25 cellular contexts compared by ENCODE assay signal in genomic region chr6:124002377-124003081, GRCh38.
DNase-seq lines count a peak whose midpoint lies in the region; ATAC-seq and TF ChIP-seq lines count a peak whose summit lies in the region.
"Had no signal": no experiment of that assay in that cellular context is flagged by ENCODE, and none has a peak within 500 bp of the region (broad histone marks: within the 10 kb centered on the region; RNA-seq: fewer than 3 reads in every experiment).

No MANE protein-coding gene starts in this region.

- H3K4me1 ChIP-seq in heart left ventricle, result peaks cover 0 to 10% (median 0%) of the 10 kb centered on the region in 12 donors
- H3K4me1 ChIP-seq: A549, esophagus squamous epithelium, uterus had no signal

- no peak overlapping the region for H3K4me3 Mint-ChIP-seq in Calu3 (ENCODE audit: low read depth, unreplicated experiment)
- H3K4me3 Mint-ChIP-seq: activated naive CD8-positive, alpha-beta T cell treated with anti-CD3 and anti-CD28 coated beads, Interleukin-2, amount 10 ng/mL, durations not matched to agents 7 days and 5 days; naive thymus-derived CD8-positive, alpha-beta T cell had no signal

- H3K9me3 Mint-ChIP-seq in Calu3 (ENCODE audit: low read depth, unreplicated experiment), result no peaks in the 10 kb centered on the region

- no peaks in the 10 kb centered on the region for H3K9me3 ChIP-seq in heart left ventricle
- H3K9me3 ChIP-seq: A549; BLaER1 treated with 17β-estradiol and CSF1 and Interleukin-3, amounts not matched to agents 10 nM and 100 nM; esophagus squamous epithelium; MG63; SK-N-SH; uterus had no signal

- ATAC-seq in heart left ventricle (peak; percentile 91 to 98 (median 95)), HG03025 (IDR thresholded peaks at IDR 0.05; ENCODE audit: low FRiP score, unreplicated experiment) (no peak), HG02798 (IDR thresholded peaks at IDR 0.05; ENCODE audit: poor library complexity, unreplicated experiment) (no peak)
- ATAC-seq: A549; naive thymus-derived CD8-positive, alpha-beta T cell had no signal

- H3K27me3 ChIP-seq in heart left ventricle, result no peaks in the 10 kb centered on the region
- H3K27me3 ChIP-seq in H7 (ENCODE audit: control insufficient read depth, insufficient read depth, low read length), result no peaks in the 10 kb centered on the region
- H3K27me3 ChIP-seq: BLaER1 treated with 17β-estradiol and CSF1 and Interleukin-3, amounts not matched to agents 10 nM and 100 nM; cardiac muscle cell; esophagus squamous epithelium; MG63; uterus had no signal

- peak overlapping the region in 1 of 12 donors; percentile 8 for H3K4me3 ChIP-seq in heart left ventricle
- no peak overlapping the region for H3K4me3 ChIP-seq in H7 (ENCODE audit: insufficient read depth, low read depth, low read length)
- H3K4me3 ChIP-seq: A549; BLaER1 treated with 17β-estradiol and CSF1 and Interleukin-3, amounts not matched to agents 10 nM and 100 nM; cardiac muscle cell; esophagus squamous epithelium; MG63; PC-9; uterus had no signal

- no peaks in the 10 kb centered on the region for H3K27me3 Mint-ChIP-seq in Calu3 (ENCODE audit: unreplicated experiment)
- H3K27me3 Mint-ChIP-seq: activated naive CD8-positive, alpha-beta T cell treated with anti-CD3 and anti-CD28 coated beads, Interleukin-2, amount 10 ng/mL, durations not matched to agents 7 days and 5 days; naive thymus-derived CD8-positive, alpha-beta T cell had no signal

- intact Hi-C loops in heart left ventricle (cut with DNase I), result no loop called here
- intact Hi-C loops in Calu3 (cut with micrococcal nuclease; ENCODE audit: unreplicated experiment), result no loop called here

- TF ChIP-seq POLR2A in heart left ventricle (IDR thresholded peaks at IDR 0.05), result no peak

- no peaks in the 10 kb centered on the region for H3K4me1 Mint-ChIP-seq in Calu3 (ENCODE audit: low read depth, unreplicated experiment)
- H3K4me1 Mint-ChIP-seq: naive thymus-derived CD8-positive, alpha-beta T cell had no signal

- H3K36me3 ChIP-seq in heart left ventricle (no peaks in the 10 kb centered on the region), H7 (replicated peaks; ENCODE audit: control insufficient read depth, insufficient read depth, low read length) (no peaks in the 10 kb centered on the region)
- H3K36me3 ChIP-seq: BLaER1 treated with 17β-estradiol and CSF1 and Interleukin-3, amounts not matched to agents 10 nM and 100 nM; cardiac muscle cell; esophagus squamous epithelium; MG63; uterus had no signal

- DNase-seq in G401 (ENCODE audit: low spot score), result peak; percentile 91
- DNase-seq in amniotic epithelial cell (ENCODE audit: low read depth), result peak; percentile 62
- peak in 4 of 5 donors; percentile 14 to 32 (median 23) for DNase-seq in heart left ventricle
- DNase-seq in occipital lobe (lab: John Stamatoyannopoulos, UW), result peak; percentile 15
- DNase-seq in Calu3, result no peak
- DNase-seq in H7, result no peak
- DNase-seq: activated CD4-positive, alpha-beta T cell treated with anti-CD3 and anti-CD28 coated beads for 1 hour; activated naive CD8-positive, alpha-beta T cell treated with anti-CD3 and anti-CD28 coated beads, Interleukin-2, amount 10 ng/mL, durations not matched to agents 7 days and 5 days; effector CD4-positive, alpha-beta T cell; esophagus squamous epithelium; mammary epithelial cell; MG63; naive thymus-derived CD8-positive, alpha-beta T cell; NCI-H1436 treated with DMSO at 0.1 percent for 48 hours; PC-9; SK-N-SH; stimulated activated CD4-positive, alpha-beta T cell treated with anti-CD3 and anti-CD28 coated beads, Interleukin-12 subunit alpha, Interleukin-12 subunit beta, amount 100 ng/mL, for 4 hours; stimulated activated CD8-positive, alpha-beta memory T cell treated with anti-CD3 and anti-CD28 coated beads, Interleukin-4, amount 100 ng/mL, for 48 hours; T1000; uterus had no signal

- CTCF ChIA-PET in Calu3 (lab: Charles Lee), result no interaction called here

- TF ChIP-seq CTCF in heart left ventricle (IDR thresholded peaks at IDR 0.05), result no peak
- no peak for TF ChIP-seq CTCF in Calu3 (IDR thresholded peaks at IDR 0.05; ENCODE audit: unreplicated experiment)

- peak overlapping the region in 5 of 12 donors; percentile 8 to 51 (median 18) for H3K27ac ChIP-seq in heart left ventricle
- H3K27ac ChIP-seq: A549; BLaER1 treated with 17β-estradiol and CSF1 and Interleukin-3, amounts not matched to agents 10 nM and 100 nM; cardiac muscle cell; esophagus squamous epithelium; PC-9; uterus had no signal

- no peak overlapping the region for H3K27ac Mint-ChIP-seq in Calu3 (ENCODE audit: unreplicated experiment)
- H3K27ac Mint-ChIP-seq: activated naive CD8-positive, alpha-beta T cell treated with anti-CD3 and anti-CD28 coated beads, Interleukin-2, amount 10 ng/mL, durations not matched to agents 7 days and 5 days; naive thymus-derived CD8-positive, alpha-beta T cell had no signal

- no TSS peak for BruUV-seq in Calu3 (replicated peaks; lab: Mats Ljungman, UMichigan)

- in situ Hi-C loops in G401 (cut with HindIII; ENCODE audit: low sequenced_read_pairs), result no loop called here

- WGBS in heart left ventricle, 4 donors, result 37 to 51% (median 45%) methylated on average over 4 of the region's 4 CpGs

- no peaks in the 10 kb centered on the region for H3K36me3 Mint-ChIP-seq in Calu3 (ENCODE audit: insufficient read depth, unreplicated experiment)
- H3K36me3 Mint-ChIP-seq: activated naive CD8-positive, alpha-beta T cell treated with anti-CD3 and anti-CD28 coated beads, Interleukin-2, amount 10 ng/mL, durations not matched to agents 7 days and 5 days; naive thymus-derived CD8-positive, alpha-beta T cell had no signal

Comparison
In these comparisons a context has a peak if more than half of its experiments do, and no peak if none do; other contexts are left out.
1. DNase-seq: peak in G401 (single experiment), amniotic epithelial cell (single experiment), heart left ventricle (4 of 5) and occipital lobe (single experiment); none in Calu3 (single experiment) and H7 (single experiment).
2. ATAC-seq: peak in heart left ventricle (4 of 4); none in HG03025 (single experiment) and HG02798 (single experiment).